Comparison of ENCODE assay signal across 16 cellular contexts in the genomic region with DNA sequence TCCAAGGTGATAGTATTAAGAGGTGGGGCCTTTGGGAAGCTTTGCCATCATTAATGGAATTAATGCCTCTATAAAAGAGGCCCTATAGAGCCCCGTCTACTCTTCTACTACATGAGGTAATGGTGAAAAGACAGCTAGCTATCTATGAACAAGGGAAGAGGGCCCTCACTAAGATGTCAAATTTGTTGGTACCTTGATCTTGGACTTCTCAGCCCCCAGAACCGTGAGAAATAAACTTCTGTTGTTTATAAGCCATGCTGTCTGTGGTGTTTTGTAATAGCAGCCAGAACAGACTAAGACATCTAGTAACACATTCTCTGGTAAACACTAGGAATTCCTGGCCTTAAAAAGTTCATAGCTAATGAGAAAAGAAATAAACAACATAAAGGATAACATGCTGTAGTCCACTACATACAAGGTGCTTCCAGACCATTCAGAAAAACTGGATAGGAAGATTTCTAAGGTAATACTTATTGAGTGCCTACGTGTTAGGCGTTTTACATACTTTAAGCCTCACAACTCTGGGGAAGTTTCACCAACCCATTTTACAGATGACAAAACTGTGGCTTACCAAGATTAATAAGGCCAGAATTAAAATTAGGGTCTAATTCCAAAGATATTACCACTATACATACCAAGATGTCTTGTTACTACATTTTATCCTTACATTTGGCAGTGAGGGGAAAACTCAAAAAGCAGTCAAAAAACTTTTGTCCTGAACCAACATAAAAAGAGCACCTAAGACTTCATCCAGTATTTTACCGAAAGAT. TPM values are rescaled to one million over a fixed set of nuclear protein-coding genes. Genes with fewer than 3 reads are reported as not detected.
DNase-seq lines count a peak whose midpoint lies in the region; ATAC-seq and TF ChIP-seq lines count a peak whose summit lies in the region.
"Had no signal": no experiment of that assay in that cellular context is flagged by ENCODE, and none has a peak within 500 bp of the region (broad histone marks: within the 10 kb centered on the region; RNA-seq: fewer than 3 reads in every experiment).

No MANE protein-coding gene starts in this region.

- TF ChIP-seq CTCF in GM23338 (conservative IDR thresholded peaks at IDR 0.05; ENCODE audit: low read depth in 2 of 2) = no peak
- TF ChIP-seq CTCF in CD8-positive, alpha-beta T cell (IDR thresholded peaks at IDR 0.05) = no peak

- H3K36me3 ChIP-seq in BLaER1 (peaks cover 49% of the 10 kb centered on the region), GM23338 (ENCODE audit: insufficient read depth) (no peaks in the 10 kb centered on the region)
- no peaks in the 10 kb centered on the region for H3K36me3 ChIP-seq in CD8-positive, alpha-beta T cell (ENCODE audit: insufficient read depth, low read length)

- H3K9me2 ChIP-seq in GM23338 (ENCODE audit: insufficient read depth) = no peaks in the 10 kb centered on the region

- H3K9ac ChIP-seq in BLaER1 = no peak overlapping the region
- H3K9ac ChIP-seq: parathyroid adenoma had no signal

- H3K4me2 ChIP-seq in BLaER1 = peak overlapping the region; percentile 85
- H3K4me2 ChIP-seq in GM23338 = peak overlapping the region; percentile 98

- H3K9me3 ChIP-seq in BLaER1 = peaks cover 48% of the 10 kb centered on the region
- H3K9me3 ChIP-seq in CD8-positive, alpha-beta T cell (ENCODE audit: low read length) = no peaks in the 10 kb centered on the region

- H3K27ac Mint-ChIP-seq in GM23338 (no peak overlapping the region), naive B cell (peak overlapping the region in 2 of 6 donors; percentile 15 to 27)
- no peak overlapping the region for H3K27ac Mint-ChIP-seq in activated naive CD8-positive, alpha-beta T cell treated with anti-CD3 and anti-CD28 coated beads, Interleukin-2, amount 50 U/mL, for 24 hours
- no peak overlapping the region for H3K27ac Mint-ChIP-seq in CD8-positive, alpha-beta T cell
- H3K27ac Mint-ChIP-seq: activated CD8-positive, alpha-beta memory T cell treated with anti-CD3 and anti-CD28 coated beads, Interleukin-2, amount 10 ng/mL, durations not matched to agents 7 days and 5 days had no signal

- H3K79me2 ChIP-seq in GM23338 (replicated peaks; ENCODE audit: insufficient read depth) = peaks cover 76% of the 10 kb centered on the region

- no peak for ATAC-seq in GM23338
- no peak for ATAC-seq in activated naive CD8-positive, alpha-beta T cell treated with anti-CD3 and anti-CD28 coated beads, Interleukin-2, amount 50 U/mL, for 24 hours
- no peak for ATAC-seq in naive B cell (ENCODE audit: low read depth in 2 of 2)
- no peak for ATAC-seq in CD8-positive, alpha-beta T cell
- no peak for ATAC-seq in left ventricle myocardium superior
- ATAC-seq: activated CD8-positive, alpha-beta memory T cell treated with anti-CD3 and anti-CD28 coated beads, Interleukin-2, amount 10 ng/mL, durations not matched to agents 7 days and 5 days had no signal

- no peaks in the 10 kb centered on the region for H3K9me3 Mint-ChIP-seq in GM23338
- no peaks in the 10 kb centered on the region for H3K9me3 Mint-ChIP-seq in activated naive CD8-positive, alpha-beta T cell treated with anti-CD3 and anti-CD28 coated beads, Interleukin-2, amount 50 U/mL, for 24 hours
- H3K9me3 Mint-ChIP-seq in naive B cell = peaks cover 0 to 1% (median 0%) of the 10 kb centered on the region in 7 donors
- no peaks in the 10 kb centered on the region for H3K9me3 Mint-ChIP-seq in CD8-positive, alpha-beta T cell

- no peaks in the 10 kb centered on the region for H3F3A ChIP-seq in GM23338 (replicated peaks; ENCODE audit: low read depth)

- H3K4me3 ChIP-seq in BLaER1 (no peak overlapping the region), GM23338 (no peak overlapping the region; the same call in 1 of the 2 replicates)
- no peak overlapping the region for H3K4me3 ChIP-seq in CD8-positive, alpha-beta T cell (ENCODE audit: low read depth, low read length)
- H3K4me3 ChIP-seq: lung had no signal

- H3K27ac ChIP-seq in BLaER1 (no peak overlapping the region), GM23338 (ENCODE audit: low read depth) (no peak overlapping the region)
- H3K27ac ChIP-seq in CD8-positive, alpha-beta T cell (ENCODE audit: low read depth, low read length) = no peak overlapping the region
- H3K27ac ChIP-seq: parathyroid adenoma had no signal

- peak overlapping the region; percentile 55; the same call in 2 of the 3 replicates for H3K4me3 Mint-ChIP-seq in GM23338
- peak overlapping the region; percentile 88 for H3K4me3 Mint-ChIP-seq in activated naive CD8-positive, alpha-beta T cell treated with anti-CD3 and anti-CD28 coated beads, Interleukin-2, amount 50 U/mL, for 24 hours
- H3K4me3 Mint-ChIP-seq in naive B cell = peak overlapping the region in 7 of 8 donors; percentile 36 to 95 (median 60)
- H3K4me3 Mint-ChIP-seq in CD8-positive, alpha-beta T cell = no peak overlapping the region
- H3K4me3 Mint-ChIP-seq: CD14-positive monocyte had no signal

- H2AFZ ChIP-seq in GM23338 = no peak overlapping the region
- H2AFZ ChIP-seq: parathyroid adenoma had no signal

- H3K27me3 ChIP-seq in BLaER1 (no peaks in the 10 kb centered on the region), GM23338 (ENCODE audit: insufficient read depth) (no peaks in the 10 kb centered on the region)
- no peaks in the 10 kb centered on the region for H3K27me3 ChIP-seq in CD8-positive, alpha-beta T cell (ENCODE audit: insufficient read depth, low read length)

- H3K27me3 Mint-ChIP-seq in GM23338 (ENCODE audit: insufficient read depth, low read depth, poor library complexity) (peaks cover 2% of the 10 kb centered on the region), naive B cell (no peaks in the 10 kb centered on the region)
- no peaks in the 10 kb centered on the region for H3K27me3 Mint-ChIP-seq in activated naive CD8-positive, alpha-beta T cell treated with anti-CD3 and anti-CD28 coated beads, Interleukin-2, amount 50 U/mL, for 24 hours
- H3K27me3 Mint-ChIP-seq in CD8-positive, alpha-beta T cell (ENCODE audit: low read depth) = no peaks in the 10 kb centered on the region
- H3K27me3 Mint-ChIP-seq: activated CD8-positive, alpha-beta memory T cell treated with anti-CD3 and anti-CD28 coated beads, Interleukin-2, amount 10 ng/mL, durations not matched to agents 7 days and 5 days had no signal

- no peak for DNase-seq in GM23338 (ENCODE audit: low spot score)
- no peak for DNase-seq in activated naive CD8-positive, alpha-beta T cell treated with anti-CD3 and anti-CD28 coated beads, Interleukin-2, amount 50 U/mL, for 24 hours
- no peak for DNase-seq in naive B cell
- no peak for DNase-seq in NCI-H187 treated with DMSO at 0.1 percent for 48 hours (lab: John Stamatoyannopoulos, UW)
- no peak for DNase-seq in CD8-positive, alpha-beta T cell
- no peak for DNase-seq in NCI-H187 (lab: John Stamatoyannopoulos, UW)
- DNase-seq in left ventricle myocardium superior = no peak
- DNase-seq: activated CD8-positive, alpha-beta memory T cell treated with anti-CD3 and anti-CD28 coated beads, Interleukin-2, amount 10 ng/mL, durations not matched to agents 7 days and 5 days; hippocampal formation; NCI-H2107; stimulated activated CD4-positive, alpha-beta T cell treated with anti-CD3 and anti-CD28 coated beads, Interleukin-1b, Interleukin-23, amount 100 ng/mL, for 48 hours; stimulated activated naive CD4-positive, alpha-beta T cell had no signal

- H3K4me1 ChIP-seq in BLaER1 = peaks cover 28% of the 10 kb centered on the region
- peaks cover 38% of the 10 kb centered on the region for H3K4me1 ChIP-seq in GM23338 (ENCODE audit: insufficient read depth)
- H3K4me1 ChIP-seq in CD8-positive, alpha-beta T cell (ENCODE audit: insufficient read depth, low read length) = peaks cover 35% of the 10 kb centered on the region
- H3K4me1 ChIP-seq: parathyroid adenoma had no signal

- H3K4me1 Mint-ChIP-seq in GM23338 (peaks cover 37% of the 10 kb centered on the region), naive B cell (peaks cover 40 to 72% (median 49%) of the 10 kb centered on the region in 3 donors)
- peaks cover 70% of the 10 kb centered on the region for H3K4me1 Mint-ChIP-seq in activated naive CD8-positive, alpha-beta T cell treated with anti-CD3 and anti-CD28 coated beads, Interleukin-2, amount 50 U/mL, for 24 hours
- H3K4me1 Mint-ChIP-seq in CD8-positive, alpha-beta T cell (ENCODE audit: low read depth) = peaks cover 73% of the 10 kb centered on the region

- intact Hi-C loops in CD8-positive, alpha-beta T cell (cut with DNase I, micrococcal nuclease) = loop anchor here (5.0 kb wide), 5 partner anchors 33 to 478 kb away; a partner anchor contains a TSS
- intact Hi-C loops in left ventricle myocardium superior (cut with micrococcal nuclease) = loop anchor here (5.0 kb wide), 1 partner anchor 98 kb away; no protein-coding TSS in a partner anchor

- POLR2A ChIA-PET in CD8-positive, alpha-beta T cell (lab: Charles Lee) = no interaction called here

- CTCF ChIA-PET in CD8-positive, alpha-beta T cell (lab: Charles Lee) = interaction anchor here (0.7 kb wide), 1 partner anchor 21 kb away, joined by 3 read pairs; no protein-coding TSS in a partner anchor

- H3K36me3 Mint-ChIP-seq in GM23338 (ENCODE audit: low read depth) (no peaks in the 10 kb centered on the region; the same call in 1 of the 3 replicates), naive B cell (no peaks in the 10 kb centered on the region)
- peaks cover 24% of the 10 kb centered on the region for H3K36me3 Mint-ChIP-seq in activated naive CD8-positive, alpha-beta T cell treated with anti-CD3 and anti-CD28 coated beads, Interleukin-2, amount 50 U/mL, for 24 hours (ENCODE audit: low read depth)
- peaks cover 20% of the 10 kb centered on the region for H3K36me3 Mint-ChIP-seq in CD8-positive, alpha-beta T cell

- H4K20me1 ChIP-seq in BLaER1 = peaks cover 79% of the 10 kb centered on the region
- peaks cover 59% of the 10 kb centered on the region for H4K20me1 ChIP-seq in GM23338 (replicated peaks; ENCODE audit: insufficient read depth)

TF ChIP-seq in GM23338, 12 proteins besides CTCF, POLR2A, EP300 and RAD21 (continues in another document):
- no peak for TF ChIP-seq STAT1 (IDR thresholded peaks at IDR 0.05; ENCODE audit: unreplicated experiment)
- no peak for TF ChIP-seq EZH2 (IDR thresholded peaks at IDR 0.05; ENCODE audit: low read depth, unreplicated experiment)
- no peak for TF ChIP-seq EZH2phosphoT487 (IDR thresholded peaks at IDR 0.05; ENCODE audit: unreplicated experiment)
- TF ChIP-seq CREB1 (CRISPR knock-in tag; IDR thresholded peaks at IDR 0.05; ENCODE audit: low read depth) = no peak

RNA-seq across cellular contexts. Expression of a gene that starts 3.2 kb away (rescaled TPM):
- total RNA-seq in GM23338 (2014; rRNA removed; shearing (Covaris generic)) = 85.1 and 96.1 TPM in 2 replicates
- 145 and 150 TPM in 2 replicates for polyA plus RNA-seq in GM23338 (2016; fragmentation: Nextera tagmentation; extraction: Ambion mirVana)
- 100 to 1,000 TPM; 118 to 176 (median 127) TPM for polyA plus RNA-seq in naive B cell (ENCODE audit: low read depth in 6 of 6)
- total RNA-seq in CD8-positive, alpha-beta T cell = 100 to 1,000 TPM; 133 to 138 TPM
- total RNA-seq in left ventricle myocardium superior = 103 TPM
